In genomic region chr2:113692698-113693428, GRCh38 we compare ENCODE assay signal across 8 cellular contexts.
DNase-seq lines count a peak whose midpoint lies in the region; ATAC-seq, FAIRE-seq and TF ChIP-seq lines count a peak whose summit lies in the region.

No MANE protein-coding gene starts in this region.

- DNase-seq in GM12892 (ENCODE audit: insufficient read length) (no peak), COR-L47 (lab: John Stamatoyannopoulos, UW) (no peak), NCI-H2171 (lab: John Stamatoyannopoulos, UW) (no peak), NCI-H510A (lab: John Stamatoyannopoulos, UW) (no peak), retina (no peak)
- DNase-seq in central memory CD4-positive, alpha-beta T cell: peak; percentile 15

- no peak for TF ChIP-seq POLR2A in GM12892 (IDR thresholded peaks at IDR 0.05; ENCODE audit: low read depth, low read length)

- ATAC-seq in GM21447 (IDR thresholded peaks at IDR 0.05; ENCODE audit: unreplicated experiment) (peak; percentile 73), HG03565 (IDR thresholded peaks at IDR 0.05; ENCODE audit: unreplicated experiment) (peak; percentile 75)

- FAIRE-seq in GM12892 (lab: Jason Lieb, UNC): peak; percentile 92
